15 cellular contexts compared by ENCODE assay signal in the genomic region with DNA sequence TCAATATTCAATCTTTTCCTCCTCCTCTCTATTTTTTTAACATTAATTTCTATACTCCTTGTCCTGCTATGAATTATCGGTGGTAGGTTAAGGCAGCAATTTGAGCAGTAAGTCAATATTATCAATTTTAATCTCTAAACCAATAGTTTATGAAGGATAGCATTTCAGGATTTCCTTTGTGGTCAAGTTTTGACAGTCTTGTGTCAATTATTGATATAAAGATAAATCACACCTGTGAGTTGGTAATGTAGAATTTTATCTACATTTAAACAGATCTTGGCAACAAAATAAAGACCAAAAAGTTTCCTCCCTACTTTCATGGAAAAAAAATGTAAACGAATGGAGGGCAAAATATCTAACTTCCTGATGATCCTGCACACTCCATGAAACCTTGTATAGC.
A peak's percentile ranks its signal among the peaks of the same experiment; 100 is the strongest.
DNase-seq lines count a peak whose midpoint lies in the region; ATAC-seq, FAIRE-seq and TF ChIP-seq lines count a peak whose summit lies in the region.
"Had no signal": no experiment of that assay in that cellular context is flagged by ENCODE, and none has a peak within 500 bp of the region (broad histone marks: within the 10 kb centered on the region; RNA-seq: fewer than 3 reads in every experiment).

No MANE protein-coding gene starts in this region.

- H3K79me1 ChIP-seq in H1 (ENCODE audit: low read depth, low read length): no peaks in the 10 kb centered on the region

- no peak for ATAC-seq in natural killer cell treated with Interleukin-12 subunit alpha and Interleukin-12 subunit beta and Interleukin-15 and Interleukin-18, amount 100 ng/mL, for 72 hours
- ATAC-seq in natural killer cell (no peak), GM19328 (IDR thresholded peaks at IDR 0.05; ENCODE audit: unreplicated experiment) (no peak)

- no peak for TF ChIP-seq RAD21 in H1 (IDR thresholded peaks at IDR 0.05 in 1 of 2, conservative IDR thresholded peaks at IDR 0.05 in 1 of 2; ENCODE audit: low read depth in 2 of 2, low read length in 2 of 2)

- H3K56ac ChIP-seq in H1 (replicated peaks; ENCODE audit: insufficient read length, low read depth, low read length): no peak overlapping the region

- H3K27ac Mint-ChIP-seq in natural killer cell treated with Interleukin-12 subunit alpha and Interleukin-12 subunit beta and Interleukin-15 and Interleukin-18, amount 100 ng/mL, for 72 hours: peak overlapping the region; percentile 83 to 97
- H3K27ac Mint-ChIP-seq in natural killer cell: peak overlapping the region in 1 of 2 donors; percentile 47
- H3K27ac Mint-ChIP-seq: B cell had no signal

- no peaks in the 10 kb centered on the region; the same call in 1 of the 2 replicates for H3F3A ChIP-seq in Loucy (ENCODE audit: low read depth)

- no peak overlapping the region for H4K5ac ChIP-seq in H1 (ENCODE audit: insufficient read length, low read depth, low read length)

- H3K23ac ChIP-seq in H1 (ENCODE audit: insufficient read length): peak overlapping the region; percentile 92

- no peaks in the 10 kb centered on the region for H3K9me2 ChIP-seq in Loucy (replicated peaks; ENCODE audit: low read depth, low read length)

- H3K18ac ChIP-seq in H1 (ENCODE audit: extremely low read depth, low read length): no peak overlapping the region

- intact Hi-C loops in natural killer cell (cut with micrococcal nuclease): no loop called here

- no peak overlapping the region for H3K4ac ChIP-seq in H1 (replicated peaks; ENCODE audit: insufficient read length, low read depth, low read length)

- H4K91ac ChIP-seq in H1 (replicated peaks; ENCODE audit: insufficient read length, low read length): no peak overlapping the region

- no peak overlapping the region for H2BK15ac ChIP-seq in H1 (ENCODE audit: low read length)

- TF ChIP-seq POLR2A in H1 (IDR thresholded peaks at IDR 0.05; ENCODE audit: control extremely low read depth in 1 of 2, low read depth in 2 of 2, low read length in 2 of 2): no peak

- H3K79me2 ChIP-seq in Loucy (ENCODE audit: insufficient read depth, low read length): peaks cover 100% of the 10 kb centered on the region
- H3K79me2 ChIP-seq in H1 (ENCODE audit: control insufficient read depth in 1 of 2, insufficient read depth in 2 of 2, low read length in 2 of 2): no peaks in the 10 kb centered on the region

- peak overlapping the region; percentile 57 for H3K4me2 ChIP-seq in Loucy (ENCODE audit: low read depth, low read length, poor library complexity, severe bottlenecking)
- H3K4me2 ChIP-seq in H1 (ENCODE audit: insufficient read depth in 1 of 2, low read depth in 2 of 2, low read length in 2 of 2): no peak overlapping the region
- H3K4me2 ChIP-seq: BLaER1 treated with 17β-estradiol and CSF1 and Interleukin-3, amounts not matched to agents 10 nM and 100 nM had no signal

- H2BK20ac ChIP-seq in H1 (ENCODE audit: low read length): no peak overlapping the region

- CTCF ChIA-PET in H1 (lab: Charles Lee; ENCODE audit: partially characterized antibody): no interaction called here

- TF ChIP-seq CTCF in natural killer cell (IDR thresholded peaks at IDR 0.05) (no peak), Loucy (conservative IDR thresholded peaks at IDR 0.05; ENCODE audit: low read length) (no peak), H1 (IDR thresholded peaks at IDR 0.05; ENCODE audit: control extremely low read depth in 1 of 3, insufficient read depth in 1 of 3, low read depth in 1 of 3, low read length in 3 of 3) (no peak)

- WGBS in H1 (ENCODE audit: extremely low coverage in 1 of 2, insufficient coverage in 1 of 2, insufficient read length in 1 of 2, insufficient replicate concordance in 2 of 2, low coverage in 1 of 2, low lambda C conversion rate in 2 of 2, missing lambda C conversion rate in 1 of 2), 2 experiments: 80% methylated on average over 2 of the region's 2 CpGs; no CpG with 5 or more reads in 1 of the 2 experiments

- H2AK5ac ChIP-seq in H1 (ENCODE audit: low read depth, low read length): no peak overlapping the region

- H3K4me3 ChIP-seq in Loucy (ENCODE audit: low read length, poor library complexity, severe bottlenecking) (peak overlapping the region; percentile 19), H1 (ENCODE audit: extremely low read depth in 1 of 4, insufficient read depth in 2 of 4, low read depth in 3 of 4, low read length in 4 of 4) (no peak overlapping the region)
- H3K4me3 ChIP-seq: BLaER1 treated with 17β-estradiol and CSF1 and Interleukin-3, amounts not matched to agents 10 nM and 100 nM; HAP-1 had no signal

- H3K9me3 ChIP-seq in Loucy (ENCODE audit: insufficient read depth, low read depth, low read length) (no peaks in the 10 kb centered on the region), H1 (ENCODE audit: insufficient read depth in 2 of 2, low read depth in 1 of 2, low read length in 1 of 2) (no peaks in the 10 kb centered on the region)
- H3K9me3 ChIP-seq: BLaER1 treated with 17β-estradiol and CSF1 and Interleukin-3, amounts not matched to agents 10 nM and 100 nM; Caco-2; HAP-1 had no signal

- H2BK5ac ChIP-seq in H1 (ENCODE audit: low read depth, low read length): no peak overlapping the region

- H3K9ac ChIP-seq in Loucy (ENCODE audit: low read depth, low read length, poor library complexity, severe bottlenecking): no peak overlapping the region
- H3K9ac ChIP-seq in H1 (replicated peaks in 1 of 4; ENCODE audit: extremely low read depth in 1 of 4, low read depth in 3 of 4, low read length in 3 of 4): no peak overlapping the region
- H3K9ac ChIP-seq: BLaER1 treated with 17β-estradiol and CSF1 and Interleukin-3, amounts not matched to agents 10 nM and 100 nM had no signal

- no peak overlapping the region for H2BK120ac ChIP-seq in H1 (replicated peaks; ENCODE audit: low read depth, low read length)

- H3K27me3 ChIP-seq in Loucy (ENCODE audit: insufficient read depth, low read length, poor library complexity, severe bottlenecking) (no peaks in the 10 kb centered on the region), H1 (replicated peaks in 1 of 4; ENCODE audit: control insufficient read depth in 3 of 4, extremely low read depth in 1 of 4, insufficient read depth in 3 of 4, low read length in 3 of 4) (no peaks in the 10 kb centered on the region)
- H3K27me3 ChIP-seq: BLaER1 treated with 17β-estradiol and CSF1 and Interleukin-3, amounts not matched to agents 10 nM and 100 nM had no signal

- no peak for FAIRE-seq in H1 (lab: Jason Lieb, UNC)
- FAIRE-seq: D721Med, GM12892 had no signal

- H2BK12ac ChIP-seq in H1 (ENCODE audit: low read depth, low read length): no peak overlapping the region

- H3K4me1 Mint-ChIP-seq in natural killer cell treated with Interleukin-12 subunit alpha and Interleukin-12 subunit beta and Interleukin-15 and Interleukin-18, amount 100 ng/mL, for 72 hours (ENCODE audit: low read depth in 2 of 2): peaks cover 37 to 53% of the 10 kb centered on the region in 2 donors
- peaks cover 56 to 66% of the 10 kb centered on the region in 2 donors for H3K4me1 Mint-ChIP-seq in natural killer cell

- H3K9me3 Mint-ChIP-seq in natural killer cell treated with Interleukin-12 subunit alpha and Interleukin-12 subunit beta and Interleukin-15 and Interleukin-18, amount 100 ng/mL, for 72 hours: no peaks in the 10 kb centered on the region
- H3K9me3 Mint-ChIP-seq in natural killer cell: no peaks in the 10 kb centered on the region

- no peaks in the 10 kb centered on the region for H3K23me2 ChIP-seq in H1 (ENCODE audit: low read depth, low read length)

- H3K36me3 ChIP-seq in Loucy (ENCODE audit: insufficient read depth, low read length) (peaks cover 75% of the 10 kb centered on the region), H1 (ENCODE audit: control insufficient read depth in 2 of 4, insufficient read depth in 4 of 4, low read length in 3 of 4) (no peaks in the 10 kb centered on the region)
- H3K36me3 ChIP-seq: BLaER1 treated with 17β-estradiol and CSF1 and Interleukin-3, amounts not matched to agents 10 nM and 100 nM; HAP-1 had no signal

- H3K4me1 ChIP-seq in Loucy (ENCODE audit: insufficient read depth, low read length, poor library complexity, severe bottlenecking) (peaks cover 83% of the 10 kb centered on the region), H1 (replicated peaks in 1 of 4; ENCODE audit: control insufficient read depth in 3 of 4, insufficient read depth in 4 of 4, low read length in 3 of 4) (peaks cover 0 to 6% (median 2%) of the 10 kb centered on the region in 4 experiments; a peak in 4 of 7 replicates)
- H3K4me1 ChIP-seq: BLaER1 treated with 17β-estradiol and CSF1 and Interleukin-3, amounts not matched to agents 10 nM and 100 nM; Caco-2; HAP-1 had no signal

- TF ChIP-seq EP300 in H1 (IDR thresholded peaks at IDR 0.05; ENCODE audit: borderline replicate concordance in 1 of 2, low read depth in 2 of 2, low read length in 2 of 2): no peak

- H3K14ac ChIP-seq in H1 (ENCODE audit: insufficient read length): no peak overlapping the region

- H4K20me1 ChIP-seq in Loucy (ENCODE audit: insufficient read depth, low read length, poor library complexity, severe bottlenecking) (peaks cover 100% of the 10 kb centered on the region), H1 (replicated peaks in 1 of 2; ENCODE audit: control insufficient read depth in 1 of 2, insufficient read depth in 2 of 2, low read length in 2 of 2) (no peaks in the 10 kb centered on the region)
- H4K20me1 ChIP-seq: BLaER1 treated with 17β-estradiol and CSF1 and Interleukin-3, amounts not matched to agents 10 nM and 100 nM had no signal

- no peaks in the 10 kb centered on the region for H3K36me3 Mint-ChIP-seq in natural killer cell treated with Interleukin-12 subunit alpha and Interleukin-12 subunit beta and Interleukin-15 and Interleukin-18, amount 100 ng/mL, for 72 hours
- no peaks in the 10 kb centered on the region for H3K36me3 Mint-ChIP-seq in natural killer cell

- no peak overlapping the region for H4K8ac ChIP-seq in H1 (ENCODE audit: extremely low read depth, insufficient read depth, low read length)

- H2AFZ ChIP-seq in Loucy (ENCODE audit: low read length) (no peak overlapping the region), H1 (ENCODE audit: low read length) (no peak overlapping the region)

- peak overlapping the region; percentile 88 for H3K4me3 Mint-ChIP-seq in natural killer cell treated with Interleukin-12 subunit alpha and Interleukin-12 subunit beta and Interleukin-15 and Interleukin-18, amount 100 ng/mL, for 72 hours
- H3K4me3 Mint-ChIP-seq in natural killer cell: no peak overlapping the region
- H3K4me3 Mint-ChIP-seq: B cell had no signal

- no peak for DNase-seq in natural killer cell treated with Interleukin-12 subunit alpha and Interleukin-12 subunit beta and Interleukin-15 and Interleukin-18, amount 100 ng/mL, for 72 hours (ENCODE audit: low spot score)
- DNase-seq in natural killer cell (no peak), H1 (ENCODE audit: low read depth in 1 of 2, low spot score in 2 of 2) (no peak), NCI-H1048 (lab: John Stamatoyannopoulos, UW) (no peak)
- DNase-seq in activated CD4-positive, alpha-beta T cell treated with anti-CD3 and anti-CD28 coated beads, Interleukin-2, amount 50 U/mL, for 1 hour: no peak
- DNase-seq: 8988T, Caco-2, GDM1 had no signal

- H3K27ac ChIP-seq in H1 (ENCODE audit: low read depth, low read length): no peak overlapping the region
- H3K27ac ChIP-seq: BLaER1 treated with 17β-estradiol and CSF1 and Interleukin-3, amounts not matched to agents 10 nM and 100 nM had no signal

- no peaks in the 10 kb centered on the region for H3K27me3 Mint-ChIP-seq in natural killer cell treated with Interleukin-12 subunit alpha and Interleukin-12 subunit beta and Interleukin-15 and Interleukin-18, amount 100 ng/mL, for 72 hours
- H3K27me3 Mint-ChIP-seq in natural killer cell (ENCODE audit: low read depth in 2 of 2): no peaks in the 10 kb centered on the region
- H3K27me3 Mint-ChIP-seq: B cell had no signal

- POLR2A ChIA-PET in H1 (lab: Charles Lee; ENCODE audit: partially characterized antibody): no interaction called here
